In the genomic region with DNA sequence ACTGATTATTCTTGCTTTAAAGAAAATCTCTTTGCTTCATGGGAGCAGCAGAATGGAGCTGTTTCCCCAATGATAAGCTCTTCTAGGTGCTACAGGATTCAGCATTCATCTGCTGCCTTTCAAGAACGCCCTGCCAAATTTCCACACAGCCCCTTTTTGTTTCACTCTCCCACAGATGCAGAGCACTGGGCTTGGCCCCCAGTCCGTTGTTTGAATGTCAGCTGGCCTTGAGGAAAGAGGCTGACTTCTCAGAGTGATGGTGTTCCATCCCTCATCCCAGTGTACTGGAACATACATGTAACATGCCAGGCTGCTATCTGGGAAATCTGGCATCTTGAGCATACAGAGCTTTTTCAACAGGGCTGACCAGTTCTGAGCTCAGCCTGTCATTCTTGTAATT, we compare ENCODE assay signal across 1 cellular context.
TF ChIP-seq lines count a peak whose summit lies in the region.

No MANE protein-coding gene starts in this region.

TF ChIP-seq in HepG2, 621 proteins besides CTCF, POLR2A, EP300 and RAD21 (continued from another document):
- TF ChIP-seq, protein P1, sequence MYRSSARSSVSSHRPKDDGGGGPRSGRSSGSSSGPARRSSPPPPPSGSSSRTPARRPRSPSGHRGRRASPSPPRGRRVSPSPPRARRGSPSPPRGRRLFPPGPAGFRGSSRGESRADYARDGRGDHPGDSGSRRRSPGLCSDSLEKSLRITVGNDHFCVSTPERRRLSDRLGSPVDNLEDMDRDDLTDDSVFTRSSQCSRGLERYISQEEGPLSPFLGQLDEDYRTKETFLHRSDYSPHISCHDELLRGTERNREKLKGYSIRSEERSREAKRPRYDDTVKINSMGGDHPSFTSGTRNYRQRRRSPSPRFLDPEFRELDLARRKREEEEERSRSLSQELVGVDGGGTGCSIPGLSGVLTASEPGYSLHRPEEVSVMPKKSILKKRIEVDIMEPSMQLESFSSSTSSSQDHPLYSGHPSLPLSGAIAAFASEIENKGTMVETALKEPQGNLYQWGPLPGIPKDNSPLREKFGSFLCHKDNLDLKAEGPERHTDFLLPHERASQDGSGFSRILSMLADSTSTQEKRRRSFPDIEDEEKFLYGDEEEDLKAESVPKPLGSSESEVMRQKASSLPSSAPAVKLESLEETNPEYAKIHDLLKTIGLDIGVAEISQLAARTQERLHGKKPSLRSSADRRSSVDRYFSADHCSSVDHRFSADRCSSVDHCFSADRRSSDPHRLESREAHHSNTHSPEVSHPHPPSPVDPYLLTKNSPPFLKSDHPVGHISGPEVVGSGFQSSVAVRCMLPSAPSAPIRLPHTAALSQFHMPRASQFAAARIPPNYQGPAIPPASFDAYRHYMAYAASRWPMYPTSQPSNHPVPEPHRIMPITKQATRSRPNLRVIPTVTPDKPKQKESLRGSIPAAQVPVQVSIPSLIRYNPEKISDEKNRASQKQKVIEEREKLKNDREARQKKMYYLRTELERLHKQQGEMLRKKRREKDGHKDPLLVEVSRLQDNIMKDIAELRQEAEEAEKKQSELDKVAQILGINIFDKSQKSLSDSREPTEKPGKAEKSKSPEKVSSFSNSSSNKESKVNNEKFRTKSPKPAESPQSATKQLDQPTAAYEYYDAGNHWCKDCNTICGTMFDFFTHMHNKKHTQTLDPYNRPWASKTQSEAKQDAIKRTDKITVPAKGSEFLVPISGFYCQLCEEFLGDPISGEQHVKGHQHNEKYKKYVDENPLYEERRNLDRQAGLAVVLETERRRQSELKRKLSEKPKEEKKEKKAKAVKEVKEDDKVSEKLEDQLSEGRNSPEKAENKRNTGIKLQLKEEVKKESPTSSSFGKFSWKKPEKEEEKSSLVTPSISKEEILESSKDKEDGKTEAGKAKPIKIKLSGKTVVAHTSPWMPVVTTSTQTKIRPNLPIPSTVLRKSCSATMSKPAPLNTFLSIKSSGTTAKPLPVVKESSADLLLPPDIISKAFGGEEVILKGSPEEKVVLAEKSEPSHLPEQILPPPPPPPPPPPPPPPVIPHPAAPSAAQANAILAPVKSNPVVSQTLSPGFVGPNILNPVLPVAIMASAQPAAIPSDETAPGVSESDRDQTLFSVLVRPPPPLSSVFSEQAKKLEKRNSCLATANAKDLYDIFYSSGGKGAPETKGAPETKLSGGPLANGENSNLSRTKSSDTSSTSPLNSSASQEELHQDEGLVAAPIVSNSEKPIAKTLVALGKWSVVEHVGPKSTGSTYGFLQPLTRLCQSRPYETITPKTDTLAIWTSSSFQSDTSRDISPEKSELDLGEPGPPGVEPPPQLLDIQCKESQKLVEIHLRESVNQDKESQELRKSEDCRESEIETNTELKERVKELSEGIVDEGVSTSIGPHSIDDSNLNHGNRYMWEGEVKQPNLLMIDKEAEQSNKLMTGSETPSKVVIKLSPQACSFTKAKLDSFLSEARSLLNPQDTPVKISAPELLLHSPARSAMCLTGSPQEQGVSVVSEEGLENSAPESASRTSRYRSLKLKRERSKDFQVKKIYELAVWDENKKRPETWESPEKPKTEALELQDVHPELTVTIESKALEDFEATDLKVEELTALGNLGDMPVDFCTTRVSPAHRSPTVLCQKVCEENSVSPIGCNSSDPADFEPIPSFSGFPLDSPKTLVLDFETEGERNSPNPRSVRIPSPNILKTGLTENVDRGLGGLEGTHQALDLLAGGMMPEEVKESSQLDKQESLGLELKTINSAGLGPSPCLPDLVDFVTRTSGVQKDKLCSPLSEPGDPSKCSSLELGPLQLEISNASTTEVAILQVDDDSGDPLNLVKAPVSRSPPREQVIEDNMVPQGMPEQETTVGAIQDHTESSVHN (CRISPR knock-in tag; IDR thresholded peaks at IDR 0.05): no peak
- TF ChIP-seq, protein P2, sequence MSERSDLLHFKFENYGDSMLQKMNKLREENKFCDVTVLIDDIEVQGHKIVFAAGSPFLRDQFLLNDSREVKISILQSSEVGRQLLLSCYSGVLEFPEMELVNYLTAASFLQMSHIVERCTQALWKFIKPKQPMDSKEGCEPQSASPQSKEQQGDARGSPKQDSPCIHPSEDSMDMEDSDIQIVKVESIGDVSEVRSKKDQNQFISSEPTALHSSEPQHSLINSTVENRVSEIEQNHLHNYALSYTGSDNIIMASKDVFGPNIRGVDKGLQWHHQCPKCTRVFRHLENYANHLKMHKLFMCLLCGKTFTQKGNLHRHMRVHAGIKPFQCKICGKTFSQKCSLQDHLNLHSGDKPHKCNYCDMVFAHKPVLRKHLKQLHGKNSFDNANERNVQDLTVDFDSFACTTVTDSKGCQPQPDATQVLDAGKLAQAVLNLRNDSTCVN (CRISPR knock-in tag; IDR thresholded peaks at IDR 0.05; ENCODE audit: borderline replicate concordance): no peak
- TF ChIP-seq ARHGAP35 (CRISPR knock-in tag; IDR thresholded peaks at IDR 0.05; ENCODE audit: borderline replicate concordance): no peak
- no peak for TF ChIP-seq CBFB (CRISPR knock-in tag; IDR thresholded peaks at IDR 0.05)
- TF ChIP-seq, protein P3, sequence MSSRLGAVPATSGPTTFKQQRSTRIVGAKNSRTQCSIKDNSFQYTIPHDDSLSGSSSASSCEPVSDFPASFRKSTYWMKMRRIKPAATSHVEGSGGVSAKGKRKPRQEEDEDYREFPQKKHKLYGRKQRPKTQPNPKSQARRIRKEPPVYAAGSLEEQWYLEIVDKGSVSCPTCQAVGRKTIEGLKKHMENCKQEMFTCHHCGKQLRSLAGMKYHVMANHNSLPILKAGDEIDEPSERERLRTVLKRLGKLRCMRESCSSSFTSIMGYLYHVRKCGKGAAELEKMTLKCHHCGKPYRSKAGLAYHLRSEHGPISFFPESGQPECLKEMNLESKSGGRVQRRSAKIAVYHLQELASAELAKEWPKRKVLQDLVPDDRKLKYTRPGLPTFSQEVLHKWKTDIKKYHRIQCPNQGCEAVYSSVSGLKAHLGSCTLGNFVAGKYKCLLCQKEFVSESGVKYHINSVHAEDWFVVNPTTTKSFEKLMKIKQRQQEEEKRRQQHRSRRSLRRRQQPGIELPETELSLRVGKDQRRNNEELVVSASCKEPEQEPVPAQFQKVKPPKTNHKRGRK (CRISPR knock-in tag; IDR thresholded peaks at IDR 0.05): no peak
- TF ChIP-seq CENPX (CRISPR knock-in tag; IDR thresholded peaks at IDR 0.05): no peak
- TF ChIP-seq ZFP36 (IDR thresholded peaks at IDR 0.05; ENCODE audit: borderline replicate concordance, low read depth, low read length, partially characterized antibody): no peak
- TF ChIP-seq CBX5 (CRISPR knock-in tag; IDR thresholded peaks at IDR 0.05; ENCODE audit: borderline replicate concordance): no peak
- TF ChIP-seq ZNF768 (CRISPR knock-in tag; IDR thresholded peaks at IDR 0.05): no peak
- no peak for TF ChIP-seq SIX4 (CRISPR knock-in tag; IDR thresholded peaks at IDR 0.05)
- TF ChIP-seq, protein P4, sequence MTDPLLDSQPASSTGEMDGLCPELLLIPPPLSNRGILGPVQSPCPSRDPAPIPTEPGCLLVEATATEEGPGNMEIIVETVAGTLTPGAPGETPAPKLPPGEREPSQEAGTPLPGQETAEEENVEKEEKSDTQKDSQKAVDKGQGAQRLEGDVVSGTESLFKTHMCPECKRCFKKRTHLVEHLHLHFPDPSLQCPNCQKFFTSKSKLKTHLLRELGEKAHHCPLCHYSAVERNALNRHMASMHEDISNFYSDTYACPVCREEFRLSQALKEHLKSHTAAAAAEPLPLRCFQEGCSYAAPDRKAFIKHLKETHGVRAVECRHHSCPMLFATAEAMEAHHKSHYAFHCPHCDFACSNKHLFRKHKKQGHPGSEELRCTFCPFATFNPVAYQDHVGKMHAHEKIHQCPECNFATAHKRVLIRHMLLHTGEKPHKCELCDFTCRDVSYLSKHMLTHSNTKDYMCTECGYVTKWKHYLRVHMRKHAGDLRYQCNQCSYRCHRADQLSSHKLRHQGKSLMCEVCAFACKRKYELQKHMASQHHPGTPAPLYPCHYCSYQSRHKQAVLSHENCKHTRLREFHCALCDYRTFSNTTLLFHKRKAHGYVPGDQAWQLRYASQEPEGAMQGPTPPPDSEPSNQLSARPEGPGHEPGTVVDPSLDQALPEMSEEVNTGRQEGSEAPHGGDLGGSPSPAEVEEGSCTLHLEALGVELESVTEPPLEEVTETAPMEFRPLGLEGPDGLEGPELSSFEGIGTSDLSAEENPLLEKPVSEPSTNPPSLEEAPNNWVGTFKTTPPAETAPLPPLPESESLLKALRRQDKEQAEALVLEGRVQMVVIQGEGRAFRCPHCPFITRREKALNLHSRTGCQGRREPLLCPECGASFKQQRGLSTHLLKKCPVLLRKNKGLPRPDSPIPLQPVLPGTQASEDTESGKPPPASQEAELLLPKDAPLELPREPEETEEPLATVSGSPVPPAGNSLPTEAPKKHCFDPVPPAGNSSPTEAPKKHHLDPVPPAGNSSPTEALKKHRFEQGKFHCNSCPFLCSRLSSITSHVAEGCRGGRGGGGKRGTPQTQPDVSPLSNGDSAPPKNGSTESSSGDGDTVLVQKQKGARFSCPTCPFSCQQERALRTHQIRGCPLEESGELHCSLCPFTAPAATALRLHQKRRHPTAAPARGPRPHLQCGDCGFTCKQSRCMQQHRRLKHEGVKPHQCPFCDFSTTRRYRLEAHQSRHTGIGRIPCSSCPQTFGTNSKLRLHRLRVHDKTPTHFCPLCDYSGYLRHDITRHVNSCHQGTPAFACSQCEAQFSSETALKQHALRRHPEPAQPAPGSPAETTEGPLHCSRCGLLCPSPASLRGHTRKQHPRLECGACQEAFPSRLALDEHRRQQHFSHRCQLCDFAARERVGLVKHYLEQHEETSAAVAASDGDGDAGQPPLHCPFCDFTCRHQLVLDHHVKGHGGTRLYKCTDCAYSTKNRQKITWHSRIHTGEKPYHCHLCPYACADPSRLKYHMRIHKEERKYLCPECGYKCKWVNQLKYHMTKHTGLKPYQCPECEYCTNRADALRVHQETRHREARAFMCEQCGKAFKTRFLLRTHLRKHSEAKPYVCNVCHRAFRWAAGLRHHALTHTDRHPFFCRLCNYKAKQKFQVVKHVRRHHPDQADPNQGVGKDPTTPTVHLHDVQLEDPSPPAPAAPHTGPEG (CRISPR knock-in tag; IDR thresholded peaks at IDR 0.05): no peak
